In genomic region chr6:135321012-135321621, GRCh38 we compare ENCODE assay signal across 1 cellular context.
TF ChIP-seq lines count a peak whose summit lies in the region.

No MANE protein-coding gene starts in this region.

TF ChIP-seq in K562, 482 proteins besides CTCF, POLR2A, EP300 and RAD21 (continued from another document and continues in another):
- TF ChIP-seq, protein P1, sequence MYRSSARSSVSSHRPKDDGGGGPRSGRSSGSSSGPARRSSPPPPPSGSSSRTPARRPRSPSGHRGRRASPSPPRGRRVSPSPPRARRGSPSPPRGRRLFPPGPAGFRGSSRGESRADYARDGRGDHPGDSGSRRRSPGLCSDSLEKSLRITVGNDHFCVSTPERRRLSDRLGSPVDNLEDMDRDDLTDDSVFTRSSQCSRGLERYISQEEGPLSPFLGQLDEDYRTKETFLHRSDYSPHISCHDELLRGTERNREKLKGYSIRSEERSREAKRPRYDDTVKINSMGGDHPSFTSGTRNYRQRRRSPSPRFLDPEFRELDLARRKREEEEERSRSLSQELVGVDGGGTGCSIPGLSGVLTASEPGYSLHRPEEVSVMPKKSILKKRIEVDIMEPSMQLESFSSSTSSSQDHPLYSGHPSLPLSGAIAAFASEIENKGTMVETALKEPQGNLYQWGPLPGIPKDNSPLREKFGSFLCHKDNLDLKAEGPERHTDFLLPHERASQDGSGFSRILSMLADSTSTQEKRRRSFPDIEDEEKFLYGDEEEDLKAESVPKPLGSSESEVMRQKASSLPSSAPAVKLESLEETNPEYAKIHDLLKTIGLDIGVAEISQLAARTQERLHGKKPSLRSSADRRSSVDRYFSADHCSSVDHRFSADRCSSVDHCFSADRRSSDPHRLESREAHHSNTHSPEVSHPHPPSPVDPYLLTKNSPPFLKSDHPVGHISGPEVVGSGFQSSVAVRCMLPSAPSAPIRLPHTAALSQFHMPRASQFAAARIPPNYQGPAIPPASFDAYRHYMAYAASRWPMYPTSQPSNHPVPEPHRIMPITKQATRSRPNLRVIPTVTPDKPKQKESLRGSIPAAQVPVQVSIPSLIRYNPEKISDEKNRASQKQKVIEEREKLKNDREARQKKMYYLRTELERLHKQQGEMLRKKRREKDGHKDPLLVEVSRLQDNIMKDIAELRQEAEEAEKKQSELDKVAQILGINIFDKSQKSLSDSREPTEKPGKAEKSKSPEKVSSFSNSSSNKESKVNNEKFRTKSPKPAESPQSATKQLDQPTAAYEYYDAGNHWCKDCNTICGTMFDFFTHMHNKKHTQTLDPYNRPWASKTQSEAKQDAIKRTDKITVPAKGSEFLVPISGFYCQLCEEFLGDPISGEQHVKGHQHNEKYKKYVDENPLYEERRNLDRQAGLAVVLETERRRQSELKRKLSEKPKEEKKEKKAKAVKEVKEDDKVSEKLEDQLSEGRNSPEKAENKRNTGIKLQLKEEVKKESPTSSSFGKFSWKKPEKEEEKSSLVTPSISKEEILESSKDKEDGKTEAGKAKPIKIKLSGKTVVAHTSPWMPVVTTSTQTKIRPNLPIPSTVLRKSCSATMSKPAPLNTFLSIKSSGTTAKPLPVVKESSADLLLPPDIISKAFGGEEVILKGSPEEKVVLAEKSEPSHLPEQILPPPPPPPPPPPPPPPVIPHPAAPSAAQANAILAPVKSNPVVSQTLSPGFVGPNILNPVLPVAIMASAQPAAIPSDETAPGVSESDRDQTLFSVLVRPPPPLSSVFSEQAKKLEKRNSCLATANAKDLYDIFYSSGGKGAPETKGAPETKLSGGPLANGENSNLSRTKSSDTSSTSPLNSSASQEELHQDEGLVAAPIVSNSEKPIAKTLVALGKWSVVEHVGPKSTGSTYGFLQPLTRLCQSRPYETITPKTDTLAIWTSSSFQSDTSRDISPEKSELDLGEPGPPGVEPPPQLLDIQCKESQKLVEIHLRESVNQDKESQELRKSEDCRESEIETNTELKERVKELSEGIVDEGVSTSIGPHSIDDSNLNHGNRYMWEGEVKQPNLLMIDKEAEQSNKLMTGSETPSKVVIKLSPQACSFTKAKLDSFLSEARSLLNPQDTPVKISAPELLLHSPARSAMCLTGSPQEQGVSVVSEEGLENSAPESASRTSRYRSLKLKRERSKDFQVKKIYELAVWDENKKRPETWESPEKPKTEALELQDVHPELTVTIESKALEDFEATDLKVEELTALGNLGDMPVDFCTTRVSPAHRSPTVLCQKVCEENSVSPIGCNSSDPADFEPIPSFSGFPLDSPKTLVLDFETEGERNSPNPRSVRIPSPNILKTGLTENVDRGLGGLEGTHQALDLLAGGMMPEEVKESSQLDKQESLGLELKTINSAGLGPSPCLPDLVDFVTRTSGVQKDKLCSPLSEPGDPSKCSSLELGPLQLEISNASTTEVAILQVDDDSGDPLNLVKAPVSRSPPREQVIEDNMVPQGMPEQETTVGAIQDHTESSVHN (IDR thresholded peaks at IDR 0.05; ENCODE audit: borderline replicate concordance in 1 of 2, low read depth in 1 of 2): no peak
- TF ChIP-seq ZNF655 (CRISPR knock-in tag; IDR thresholded peaks at IDR 0.05) (no peak), NFATC3 (IDR thresholded peaks at IDR 0.05) (no peak), HNRNPK (IDR thresholded peaks at IDR 0.05; ENCODE audit: low read depth, low read length, poor library complexity, severe bottlenecking) (no peak), STAT6 (CRISPR knock-in tag; IDR thresholded peaks at IDR 0.05) (no peak), POLR2AphosphoS5 (IDR thresholded peaks at IDR 0.05; ENCODE audit: control insufficient read depth, insufficient read depth, low read depth, low read length) (peak; percentile 88), SMAD2 (IDR thresholded peaks at IDR 0.05; ENCODE audit: low read depth, low read length) (no peak), KLF6 (CRISPR knock-in tag; IDR thresholded peaks at IDR 0.05; ENCODE audit: borderline replicate concordance) (no peak), HIVEP1 (CRISPR knock-in tag; IDR thresholded peaks at IDR 0.05) (no peak), CHCHD3 (CRISPR knock-in tag; IDR thresholded peaks at IDR 0.05) (no peak), KDM1A (IDR thresholded peaks at IDR 0.05) (peak in 1 of 2 experiments; percentile 69; a peak in 3 of 4 replicates), RAD51 (IDR thresholded peaks at IDR 0.05; ENCODE audit: borderline replicate concordance, low read depth) (no peak), ZNF75A (CRISPR knock-in tag; IDR thresholded peaks at IDR 0.05) (no peak), ARNT (IDR thresholded peaks at IDR 0.05) (peak; percentile 63 to 82; a peak in 3 of 4 replicates), ZNF408 (CRISPR knock-in tag; IDR thresholded peaks at IDR 0.05; ENCODE audit: low read depth) (no peak), ZNF282 (CRISPR knock-in tag; IDR thresholded peaks at IDR 0.05) (no peak), BCL6 (CRISPR knock-in tag; IDR thresholded peaks at IDR 0.05) (no peak), BDP1 (IDR thresholded peaks at IDR 0.05; ENCODE audit: insufficient read depth, insufficient read length) (no peak), CHD4 (IDR thresholded peaks at IDR 0.05; ENCODE audit: insufficient read depth, insufficient replicate concordance, low read depth, low read length, poor library complexity, severe bottlenecking) (no peak), ARID2 (IDR thresholded peaks at IDR 0.05) (peak; percentile 41; the same call in 1 of the 2 replicates), THRB (CRISPR knock-in tag; conservative IDR thresholded peaks at IDR 0.05) (no peak), MTA2 (IDR thresholded peaks at IDR 0.05; ENCODE audit: low read depth) (peak; percentile 82), MBD2 (IDR thresholded peaks at IDR 0.05; ENCODE audit: borderline replicate concordance, low read depth) (0 out of 2 replicates have a peak, but pooled peaks have one; percentile 22), ZNF449 (CRISPR knock-in tag; IDR thresholded peaks at IDR 0.05) (no peak), BHLHE40 (IDR thresholded peaks at IDR 0.05; ENCODE audit: low read length) (no peak), MNT (conservative IDR thresholded peaks at IDR 0.05) (no peak; a peak in 1 of 4 replicates), ZBTB7A (IDR thresholded peaks at IDR 0.05; ENCODE audit: borderline replicate concordance, control insufficient read depth, low read depth, low read length) (peak; percentile 42; the same call in 1 of the 2 replicates), LEF1 (IDR thresholded peaks at IDR 0.05) (peak; percentile 68), SNIP1 (IDR thresholded peaks at IDR 0.05; ENCODE audit: low read depth) (no peak), CBFA2T3 (IDR thresholded peaks at IDR 0.05) (peak; percentile 96), ETS2 (tag; IDR thresholded peaks at IDR 0.05; ENCODE audit: borderline replicate concordance, poor library complexity, severe bottlenecking) (no peak), MCM7 (IDR thresholded peaks at IDR 0.05) (no peak), ZNF347 (CRISPR knock-in tag; IDR thresholded peaks at IDR 0.05; ENCODE audit: low read depth) (no peak), ZNF197 (CRISPR knock-in tag; IDR thresholded peaks at IDR 0.05; ENCODE audit: low read depth) (no peak)
- TF ChIP-seq, protein P2, sequence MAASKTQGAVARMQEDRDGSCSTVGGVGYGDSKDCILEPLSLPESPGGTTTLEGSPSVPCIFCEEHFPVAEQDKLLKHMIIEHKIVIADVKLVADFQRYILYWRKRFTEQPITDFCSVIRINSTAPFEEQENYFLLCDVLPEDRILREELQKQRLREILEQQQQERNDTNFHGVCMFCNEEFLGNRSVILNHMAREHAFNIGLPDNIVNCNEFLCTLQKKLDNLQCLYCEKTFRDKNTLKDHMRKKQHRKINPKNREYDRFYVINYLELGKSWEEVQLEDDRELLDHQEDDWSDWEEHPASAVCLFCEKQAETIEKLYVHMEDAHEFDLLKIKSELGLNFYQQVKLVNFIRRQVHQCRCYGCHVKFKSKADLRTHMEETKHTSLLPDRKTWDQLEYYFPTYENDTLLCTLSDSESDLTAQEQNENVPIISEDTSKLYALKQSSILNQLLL (CRISPR knock-in tag; IDR thresholded peaks at IDR 0.05; ENCODE audit: borderline replicate concordance): no peak
- TF ChIP-seq, protein P3, sequence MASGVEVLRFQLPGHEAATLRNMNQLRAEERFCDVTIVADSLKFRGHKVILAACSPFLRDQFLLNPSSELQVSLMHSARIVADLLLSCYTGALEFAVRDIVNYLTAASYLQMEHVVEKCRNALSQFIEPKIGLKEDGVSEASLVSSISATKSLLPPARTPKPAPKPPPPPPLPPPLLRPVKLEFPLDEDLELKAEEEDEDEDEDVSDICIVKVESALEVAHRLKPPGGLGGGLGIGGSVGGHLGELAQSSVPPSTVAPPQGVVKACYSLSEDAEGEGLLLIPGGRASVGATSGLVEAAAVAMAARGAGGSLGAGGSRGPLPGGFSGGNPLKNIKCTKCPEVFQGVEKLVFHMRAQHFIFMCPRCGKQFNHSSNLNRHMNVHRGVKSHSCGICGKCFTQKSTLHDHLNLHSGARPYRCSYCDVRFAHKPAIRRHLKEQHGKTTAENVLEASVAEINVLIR (CRISPR knock-in tag; IDR thresholded peaks at IDR 0.05): no peak
- TF ChIP-seq, protein P4, sequence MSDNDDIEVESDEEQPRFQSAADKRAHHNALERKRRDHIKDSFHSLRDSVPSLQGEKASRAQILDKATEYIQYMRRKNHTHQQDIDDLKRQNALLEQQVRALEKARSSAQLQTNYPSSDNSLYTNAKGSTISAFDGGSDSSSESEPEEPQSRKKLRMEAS (CRISPR knock-in tag; IDR thresholded peaks at IDR 0.05): no peak
